In genomic region chr3:197374951-197375560, GRCh38 we compare ENCODE assay signal across 1 cellular context.
TF ChIP-seq lines count a peak whose summit lies in the region.

No MANE protein-coding gene starts in this region.

TF ChIP-seq in HepG2, 621 proteins besides CTCF, POLR2A, EP300 and RAD21 (continued from another document):
- TF ChIP-seq HIC2 (CRISPR knock-in tag; IDR thresholded peaks at IDR 0.05; ENCODE audit: low read depth) (no peak), ZC3H13 (CRISPR knock-in tag; IDR thresholded peaks at IDR 0.05) (no peak), CSRNP1 (CRISPR knock-in tag; IDR thresholded peaks at IDR 0.05) (no peak), THAP9 (CRISPR knock-in tag; IDR thresholded peaks at IDR 0.05; ENCODE audit: borderline replicate concordance) (no peak), HNF1A (IDR thresholded peaks at IDR 0.05; ENCODE audit: low read depth) (no peak), HNF1A (CRISPR knock-in tag; IDR thresholded peaks at IDR 0.05; ENCODE audit: borderline replicate concordance) (no peak), MYNN (CRISPR knock-in tag; IDR thresholded peaks at IDR 0.05; ENCODE audit: low read depth) (no peak), ZNF484 (CRISPR knock-in tag; IDR thresholded peaks at IDR 0.05; ENCODE audit: borderline replicate concordance, low read depth) (no peak), ELK4 (CRISPR knock-in tag; IDR thresholded peaks at IDR 0.05; ENCODE audit: borderline replicate concordance) (no peak), POLR2AphosphoS5 (IDR thresholded peaks at IDR 0.05; ENCODE audit: low read depth, low read length) (no peak)
